In genomic region chr3:146814601-146815315, GRCh38 we compare ENCODE assay signal across 1 cellular context.
TF ChIP-seq lines count a peak whose summit lies in the region.

No MANE protein-coding gene starts in this region.

TF ChIP-seq in HCT116, 20 proteins besides CTCF, POLR2A, EP300 and RAD21 (continued from another document):
- no peak for TF ChIP-seq POLR2AphosphoS5 (IDR thresholded peaks at IDR 0.05; ENCODE audit: low read depth, low read length)
- no peak for TF ChIP-seq SP1 (IDR thresholded peaks at IDR 0.05; ENCODE audit: low read depth)
- no peak for TF ChIP-seq EZH2 (IDR thresholded peaks at IDR 0.05)
- TF ChIP-seq ZNF274 (IDR thresholded peaks at IDR 0.05; ENCODE audit: low read depth, low read length) = no peak
- no peak for TF ChIP-seq CBX3 (IDR thresholded peaks at IDR 0.05; ENCODE audit: low read depth)
- TF ChIP-seq FOSL1 (IDR thresholded peaks at IDR 0.05; ENCODE audit: low read depth) = no peak
- no peak for TF ChIP-seq ELF1 (IDR thresholded peaks at IDR 0.05; ENCODE audit: borderline replicate concordance, low read depth)
- no peak for TF ChIP-seq REST (IDR thresholded peaks at IDR 0.05; ENCODE audit: low read depth)
